In the genomic region with DNA sequence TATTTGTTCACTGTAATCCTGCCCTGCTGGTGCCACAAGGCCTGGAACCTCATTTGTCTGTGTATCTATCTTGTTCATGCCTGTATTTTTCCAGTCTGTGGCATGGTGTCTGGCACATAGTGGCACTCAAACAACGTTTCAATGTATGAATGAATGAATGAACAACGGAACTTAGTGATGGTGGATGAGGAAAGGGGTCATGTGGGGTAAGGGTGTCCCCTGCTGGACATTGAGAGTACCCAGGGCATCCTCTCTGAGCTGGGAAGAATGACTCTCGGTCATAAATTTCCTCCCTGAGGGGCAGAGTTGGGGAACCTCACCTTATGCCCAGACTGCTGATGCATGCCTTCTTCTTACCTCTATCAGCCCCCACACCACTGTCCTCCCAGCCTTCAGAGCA, we compare ENCODE assay signal across 1 cellular context.
A peak's percentile ranks its signal among the peaks of the same experiment; 100 is the strongest.
TF ChIP-seq lines count a peak whose summit lies in the region.

No MANE protein-coding gene starts in this region.

TF ChIP-seq in GM12878, 131 proteins besides CTCF, POLR2A, EP300 and RAD21:
- no peak for TF ChIP-seq PBX3 (IDR thresholded peaks at IDR 0.05; ENCODE audit: insufficient replicate concordance, low read depth, low read length)
- no peak for TF ChIP-seq MTA2 (IDR thresholded peaks at IDR 0.05; ENCODE audit: low read depth)
- peak; percentile 35; the same call in 1 of the 2 replicates for TF ChIP-seq SMC3 (IDR thresholded peaks at IDR 0.05; ENCODE audit: borderline replicate concordance, low read length)
- no peak for TF ChIP-seq ATF2 (IDR thresholded peaks at IDR 0.05; ENCODE audit: low read length)
- peak; percentile 98 for TF ChIP-seq ZNF24 (IDR thresholded peaks at IDR 0.05)
TF ChIP-seq in GM12878: peak in this region for 2.
